In the genomic region with DNA sequence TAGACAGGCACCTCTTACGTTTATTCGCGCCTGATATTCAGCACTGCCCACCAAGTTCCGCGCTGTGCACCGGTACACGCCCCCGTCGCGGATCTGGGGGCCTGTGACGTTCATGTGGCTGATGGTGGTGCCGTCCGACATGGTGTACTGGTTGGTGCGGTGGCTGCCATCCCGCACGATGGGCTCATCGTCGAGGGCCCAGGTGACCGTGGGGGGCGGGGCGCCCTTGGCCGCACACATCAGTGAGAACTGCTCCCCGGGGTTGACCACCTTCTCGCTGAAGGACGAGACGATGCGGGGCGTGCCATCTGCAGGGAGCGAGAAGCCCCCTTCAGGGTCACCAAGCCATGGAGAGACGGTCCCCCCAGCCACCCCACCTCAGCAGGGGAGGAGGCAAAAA, we compare ENCODE assay signal across 18 cellular contexts.
DNase-seq lines count a peak whose midpoint lies in the region; ATAC-seq and TF ChIP-seq lines count a peak whose summit lies in the region.
"Had no signal": no experiment of that assay in that cellular context is flagged by ENCODE, and none has a peak within 500 bp of the region (broad histone marks: within the 10 kb centered on the region; RNA-seq: fewer than 3 reads in every experiment).

No MANE protein-coding gene starts in this region.

- TF ChIP-seq CTCF in WERI-Rb-1 (IDR thresholded peaks at IDR 0.05; ENCODE audit: low read depth, low read length) (no peak), hepatocyte (IDR thresholded peaks at IDR 0.05; ENCODE audit: poor library complexity) (no peak), nephron (IDR thresholded peaks at IDR 0.05; ENCODE audit: unreplicated experiment in 3 of 3) (no peak)

- H3K27me3 ChIP-seq in WERI-Rb-1 (ENCODE audit: insufficient read depth, low read depth, severe bottlenecking) (no peaks in the 10 kb centered on the region), hepatocyte (no peaks in the 10 kb centered on the region)
- H3K27me3 ChIP-seq: BE2C, BLaER1 had no signal

- H4K20me1 ChIP-seq in hepatocyte (ENCODE audit: insufficient read depth, poor library complexity, severe bottlenecking), result no peaks in the 10 kb centered on the region
- H4K20me1 ChIP-seq: BLaER1 had no signal

- H3K4me1 Mint-ChIP-seq in nephron, result peaks cover 26% of the 10 kb centered on the region
- H3K4me1 Mint-ChIP-seq: CD14-positive monocyte; CD4-positive, alpha-beta memory T cell; CD4-positive, CD25-positive, alpha-beta regulatory T cell; CD8-positive, alpha-beta memory T cell had no signal

- no peaks in the 10 kb centered on the region for H3K9me3 Mint-ChIP-seq in nephron
- H3K9me3 Mint-ChIP-seq: CD14-positive monocyte; CD8-positive, alpha-beta memory T cell had no signal

- peak overlapping the region; percentile 55; the same call in 1 of the 2 replicates for H3K27ac ChIP-seq in WERI-Rb-1
- peak overlapping the region; percentile 94 for H3K27ac ChIP-seq in hepatocyte
- H3K27ac ChIP-seq: BLaER1 had no signal

- H3K4me3 ChIP-seq in WERI-Rb-1 (ENCODE audit: low read depth, low read length) (no peak overlapping the region), hepatocyte (no peak overlapping the region)
- H3K4me3 ChIP-seq: BLaER1 had no signal

- H3K79me2 ChIP-seq in hepatocyte, result no peaks in the 10 kb centered on the region

- DNase-seq in WERI-Rb-1 (no peak), hepatocyte (ENCODE audit: low spot score) (no peak), NCI-H1105 (lab: John Stamatoyannopoulos, UW) (no peak), D341Med (ENCODE audit: low spot score) (no peak)
- DNase-seq in NK-92 treated with Interleukin-12 subunit alpha and Interleukin-12 subunit beta, amount 100 ng/mL, for 24 hours (lab: John Stamatoyannopoulos, UW), result no peak
- DNase-seq: 8988T; BE2C; C1 segment of cervical spinal cord; CD4-positive, alpha-beta memory T cell; CD4-positive, CD25-positive, alpha-beta regulatory T cell; CD8-positive, alpha-beta memory T cell; COR-L47; DMS79 treated with DMSO at 0.1 percent for 48 hours; GF-D8 had no signal

- peaks cover 15% of the 10 kb centered on the region for H3K4me1 ChIP-seq in hepatocyte (ENCODE audit: insufficient read depth)

- H2AFZ ChIP-seq in hepatocyte, result no peak overlapping the region

- peak overlapping the region in 2 of 3 experiments; percentile 27 to 75 for H3K27ac Mint-ChIP-seq in nephron
- H3K27ac Mint-ChIP-seq: CD14-positive monocyte; CD4-positive, alpha-beta memory T cell; CD4-positive, CD25-positive, alpha-beta regulatory T cell had no signal

- WGBS in hepatocyte (ENCODE audit: low lambda C conversion rate, missing lambda C conversion rate), result 98% methylated on average over 30 of the region's 30 CpGs

- no peaks in the 10 kb centered on the region for H3K9me2 ChIP-seq in hepatocyte (replicated peaks; ENCODE audit: insufficient read depth)

- ATAC-seq in GM19328 (IDR thresholded peaks at IDR 0.05; ENCODE audit: unreplicated experiment), result no peak

- no peaks in the 10 kb centered on the region for H3K9me3 ChIP-seq in WERI-Rb-1 (ENCODE audit: severe bottlenecking)
- H3K9me3 ChIP-seq in hepatocyte (ENCODE audit: low read depth), result no peaks in the 10 kb centered on the region
- H3K9me3 ChIP-seq: BE2C, BLaER1 had no signal

- H3K36me3 Mint-ChIP-seq in nephron (ENCODE audit: low read depth), result no peaks in the 10 kb centered on the region
- H3K36me3 Mint-ChIP-seq: CD14-positive monocyte; CD4-positive, alpha-beta memory T cell had no signal

- no peak overlapping the region for H3K4me3 Mint-ChIP-seq in nephron
- H3K4me3 Mint-ChIP-seq: CD14-positive monocyte; CD4-positive, alpha-beta memory T cell; CD4-positive, CD25-positive, alpha-beta regulatory T cell; CD8-positive, alpha-beta memory T cell had no signal

- H3K4me2 ChIP-seq in hepatocyte, result no peak overlapping the region

- H3K27me3 Mint-ChIP-seq in nephron (ENCODE audit: low read depth), result peaks cover 28% of the 10 kb centered on the region

- H3K36me3 ChIP-seq in WERI-Rb-1, result no peaks in the 10 kb centered on the region
- H3K36me3 ChIP-seq in hepatocyte (replicated peaks; ENCODE audit: insufficient read depth, low read depth), result no peaks in the 10 kb centered on the region
- H3K36me3 ChIP-seq: BE2C, BLaER1 had no signal
